In genomic region chr17:76631821-76632565, GRCh38 we compare ENCODE assay signal across 16 cellular contexts. TPM values are rescaled to one million over a fixed set of nuclear protein-coding genes. Genes with fewer than 3 reads are reported as not detected.
DNase-seq lines count a peak whose midpoint lies in the region; ATAC-seq and TF ChIP-seq lines count a peak whose summit lies in the region.
"Had no signal": no experiment of that assay in that cellular context is flagged by ENCODE, and none has a peak within 500 bp of the region (broad histone marks: within the 10 kb centered on the region; RNA-seq: fewer than 3 reads in every experiment).

No MANE protein-coding gene starts in this region.

- H3K27ac Mint-ChIP-seq in MCF 10A (ENCODE audit: low read depth, unreplicated experiment) (no peak overlapping the region), nephron (peak overlapping the region; percentile 26 to 94 (median 80)), chondrocyte (ENCODE audit: unreplicated experiment) (no peak overlapping the region)
- H3K27ac Mint-ChIP-seq: activated naive CD4-positive, alpha-beta T cell treated with anti-CD3 and anti-CD28 coated beads for 36 hours had no signal

- intact Hi-C loops in MCF 10A (cut with micrococcal nuclease): no loop called here

- in situ Hi-C loops in T47D (cut with HindIII; ENCODE audit: low pct_unique_long_range_greater_than_20kb, low sequenced_read_pairs): no loop called here

- TF ChIP-seq CTCF in MCF 10A (IDR thresholded peaks at IDR 0.05; ENCODE audit: unreplicated experiment) (no peak), nephron (IDR thresholded peaks at IDR 0.05; ENCODE audit: unreplicated experiment in 3 of 3) (no peak), chondrocyte (IDR thresholded peaks at IDR 0.05) (no peak)

- H3K9me3 Mint-ChIP-seq in MCF 10A (ENCODE audit: unreplicated experiment) (no peaks in the 10 kb centered on the region), nephron (no peaks in the 10 kb centered on the region), chondrocyte (ENCODE audit: low read depth) (no peaks in the 10 kb centered on the region)
- H3K9me3 Mint-ChIP-seq: activated naive CD4-positive, alpha-beta T cell treated with anti-CD3 and anti-CD28 coated beads for 36 hours had no signal

- H3K4me1 Mint-ChIP-seq in MCF 10A (ENCODE audit: insufficient read depth, unreplicated experiment) (no peaks in the 10 kb centered on the region), nephron (peaks cover 17% of the 10 kb centered on the region), chondrocyte (ENCODE audit: low read depth) (peaks cover 15% of the 10 kb centered on the region)

- H3K36me3 Mint-ChIP-seq in MCF 10A (ENCODE audit: insufficient read depth, unreplicated experiment) (no peaks in the 10 kb centered on the region), nephron (ENCODE audit: low read depth) (no peaks in the 10 kb centered on the region), chondrocyte (ENCODE audit: low read depth) (no peaks in the 10 kb centered on the region)

- DNase-seq in T47D (ENCODE audit: low read depth in 1 of 2, low spot score in 1 of 2): peak; percentile 63 to 92
- DNase-seq in MCF 10A (ENCODE audit: unreplicated experiment): no peak
- peak; percentile 60 for DNase-seq in epidermal melanocyte (ENCODE audit: insufficient read length, low spot score)
- DNase-seq in HT-29 (ENCODE audit: low spot score): no peak
- DNase-seq in amniotic stem cell (lab: John Stamatoyannopoulos, UW): no peak
- no peak for DNase-seq in chondrocyte (ENCODE audit: low spot score)
- DNase-seq: ACHN; activated naive CD4-positive, alpha-beta T cell treated with anti-CD3 and anti-CD28 coated beads for 36 hours; central memory CD4-positive, alpha-beta T cell; GF-D8; glutamatergic neuron; NCI-H1048 had no signal

- H3K27me3 Mint-ChIP-seq in MCF 10A (ENCODE audit: insufficient read depth, unreplicated experiment) (no peaks in the 10 kb centered on the region), nephron (ENCODE audit: low read depth) (no peaks in the 10 kb centered on the region), chondrocyte (ENCODE audit: low read depth) (peaks cover 2% of the 10 kb centered on the region)

- no peak overlapping the region for H3K4me3 Mint-ChIP-seq in MCF 10A (ENCODE audit: unreplicated experiment)
- H3K4me3 Mint-ChIP-seq in nephron: no peak overlapping the region
- H3K4me3 Mint-ChIP-seq in chondrocyte (ENCODE audit: unreplicated experiment): no peak overlapping the region
- H3K4me3 Mint-ChIP-seq: activated naive CD4-positive, alpha-beta T cell treated with anti-CD3 and anti-CD28 coated beads for 36 hours had no signal

- BruUV-seq in MCF 10A (replicated peaks; lab: Mats Ljungman, UMichigan): no TSS peak

- ATAC-seq in HG02678 (IDR thresholded peaks at IDR 0.05; ENCODE audit: unreplicated experiment): no peak

- CTCF ChIA-PET in MCF 10A (lab: Yijun Ruan, JAX): interaction anchor here (0.6 kb wide), 1 partner anchor 75 kb away, joined by 3 read pairs; no protein-coding TSS in a partner anchor

- POLR2A ChIA-PET in MCF 10A (lab: Yijun Ruan, JAX): interaction anchor here (0.6 kb wide), 1 partner anchor 1493 kb away, joined by 3 read pairs; no protein-coding TSS in a partner anchor

RNA-seq across cellular contexts. Expression of gene ST6GALNAC1, which starts 11.6 kb away (rescaled TPM):
- total RNA-seq in MCF 10A (2022) (not detected in 2 replicates), chondrocyte (not detected in 3 replicates)
- total RNA-seq in HT-29 (2014; rRNA removed; shearing (Covaris generic)): 5.3 and 9.6 TPM in 2 replicates
- total RNA-seq: HT1080, kidney epithelial cell had no signal

RNA-seq across cellular contexts. Expression of gene ST6GALNAC2, which starts 46.3 kb away (rescaled TPM):
- total RNA-seq in MCF 10A (2022) (5.0 and 7.7 TPM in 2 replicates), chondrocyte (1.5 to 3.0 TPM (median 2.8 TPM) in 3 replicates)
- total RNA-seq in HT-29 (2014; rRNA removed; shearing (Covaris generic)): 1.0 and 2.6 TPM in 2 replicates
- total RNA-seq: activated naive CD4-positive, alpha-beta T cell treated with anti-CD3 and anti-CD28 coated beads for 36 hours; HT1080 had no signal

Comparison
In these comparisons a context has a peak if more than half of its experiments do, and no peak if none do; other contexts are left out.
1. DNase-seq: peak in T47D (2 of 2) and epidermal melanocyte (single experiment); none in MCF 10A (single experiment), HT-29 (single experiment), amniotic stem cell (single experiment) and chondrocyte (single experiment).
2. H3K27ac Mint-ChIP-seq: peak in nephron (3 of 3); none in MCF 10A (single experiment) and chondrocyte (single experiment).